Comparison of ENCODE assay signal across 15 cellular contexts in genomic region chr7:139660317-139661042, GRCh38.
DNase-seq lines count a peak whose midpoint lies in the region; ATAC-seq and TF ChIP-seq lines count a peak whose summit lies in the region.
"Had no signal": no experiment of that assay in that cellular context is flagged by ENCODE, and none has a peak within 500 bp of the region (broad histone marks: within the 10 kb centered on the region; RNA-seq: fewer than 3 reads in every experiment).

No MANE protein-coding gene starts in this region.

- no peak overlapping the region for H3K4me3 Mint-ChIP-seq in CD4-positive, alpha-beta T cell
- H3K4me3 Mint-ChIP-seq in neural progenitor cell: no peak overlapping the region
- no peak overlapping the region for H3K4me3 Mint-ChIP-seq in naive thymus-derived CD4-positive, alpha-beta T cell
- H3K4me3 Mint-ChIP-seq: T-cell had no signal

- no peak overlapping the region for H2AFZ ChIP-seq in neural progenitor cell (replicated peaks)

- H3K27ac ChIP-seq in CD4-positive, alpha-beta T cell (ENCODE audit: low read depth, low read length): no peak overlapping the region
- H3K27ac ChIP-seq in WERI-Rb-1 (no peak overlapping the region), neural progenitor cell (no peak overlapping the region)
- H3K27ac ChIP-seq in naive thymus-derived CD4-positive, alpha-beta T cell (ENCODE audit: low read depth, low read length): no peak overlapping the region

- H3K27ac Mint-ChIP-seq in CD4-positive, alpha-beta T cell: peak overlapping the region; percentile 25
- no peak overlapping the region for H3K27ac Mint-ChIP-seq in neural progenitor cell
- H3K27ac Mint-ChIP-seq in naive thymus-derived CD4-positive, alpha-beta T cell: peak overlapping the region in 1 of 9 donors; percentile 20

- H4K20me1 ChIP-seq in neural progenitor cell (ENCODE audit: low read depth): peaks cover 47% of the 10 kb centered on the region

- peaks cover 15% of the 10 kb centered on the region for H3F3A ChIP-seq in neural progenitor cell (ENCODE audit: low read depth)

- ATAC-seq in CD4-positive, alpha-beta T cell (ENCODE audit: poor library complexity): no peak
- peak; percentile 10 for ATAC-seq in left ventricle myocardium superior
- no peak for ATAC-seq in naive thymus-derived CD4-positive, alpha-beta T cell
- ATAC-seq: T-cell had no signal

- no peak overlapping the region for H3K9ac ChIP-seq in neural progenitor cell

- H3K9me3 ChIP-seq in CD4-positive, alpha-beta T cell (ENCODE audit: control insufficient read depth, low read length): no peaks in the 10 kb centered on the region
- no peaks in the 10 kb centered on the region for H3K9me3 ChIP-seq in WERI-Rb-1 (ENCODE audit: severe bottlenecking)
- H3K9me3 ChIP-seq in neural progenitor cell (ENCODE audit: low read depth): no peaks in the 10 kb centered on the region
- H3K9me3 ChIP-seq in naive thymus-derived CD4-positive, alpha-beta T cell (ENCODE audit: control insufficient read depth in 2 of 3, low read length in 3 of 3): no peaks in the 10 kb centered on the region
- H3K9me3 ChIP-seq: MG63, tibial nerve had no signal

- H3K36me3 Mint-ChIP-seq in CD4-positive, alpha-beta T cell (ENCODE audit: low read depth): peaks cover 9% of the 10 kb centered on the region
- peaks cover 2% of the 10 kb centered on the region for H3K36me3 Mint-ChIP-seq in neural progenitor cell
- peaks cover 5 to 32% (median 11%) of the 10 kb centered on the region in 5 donors for H3K36me3 Mint-ChIP-seq in naive thymus-derived CD4-positive, alpha-beta T cell

- H3K36me3 ChIP-seq in WERI-Rb-1 (peaks cover 25% of the 10 kb centered on the region), neural progenitor cell (no peaks in the 10 kb centered on the region)
- H3K36me3 ChIP-seq in naive thymus-derived CD4-positive, alpha-beta T cell (ENCODE audit: control insufficient read depth in 2 of 3, insufficient read depth in 3 of 3, low read length in 3 of 3): no peaks in the 10 kb centered on the region
- H3K36me3 ChIP-seq: MG63, tibial nerve had no signal

- intact Hi-C loops in CD4-positive, alpha-beta T cell (cut with DNase I, micrococcal nuclease): no loop called here
- intact Hi-C loops in left ventricle myocardium superior (cut with micrococcal nuclease): no loop called here
- intact Hi-C loops in naive thymus-derived CD4-positive, alpha-beta T cell (cut with micrococcal nuclease): no loop called here

- no peaks in the 10 kb centered on the region for H3K79me2 ChIP-seq in neural progenitor cell (ENCODE audit: low read depth)

- no peaks in the 10 kb centered on the region for H3K9me3 Mint-ChIP-seq in CD4-positive, alpha-beta T cell
- H3K9me3 Mint-ChIP-seq in neural progenitor cell: no peaks in the 10 kb centered on the region
- peaks cover 0 to under 1% (median 0%) of the 10 kb centered on the region in 11 donors for H3K9me3 Mint-ChIP-seq in naive thymus-derived CD4-positive, alpha-beta T cell
- H3K9me3 Mint-ChIP-seq: T-cell had no signal

- peaks cover 64% of the 10 kb centered on the region for H3K4me1 Mint-ChIP-seq in CD4-positive, alpha-beta T cell (ENCODE audit: low read depth)
- H3K4me1 Mint-ChIP-seq in neural progenitor cell: peaks cover 68% of the 10 kb centered on the region
- H3K4me1 Mint-ChIP-seq in naive thymus-derived CD4-positive, alpha-beta T cell: peaks cover 33 to 85% (median 63%) of the 10 kb centered on the region in 7 donors

- no peak overlapping the region for H3K4me2 ChIP-seq in neural progenitor cell

- H3K4me1 ChIP-seq in neural progenitor cell: peaks cover 24% of the 10 kb centered on the region
- H3K4me1 ChIP-seq in naive thymus-derived CD4-positive, alpha-beta T cell (ENCODE audit: control insufficient read depth in 2 of 2, insufficient read depth in 2 of 2, low read length in 2 of 2): no peaks in the 10 kb centered on the region

- TF ChIP-seq CTCF in CD4-positive, alpha-beta T cell (IDR thresholded peaks at IDR 0.05): no peak
- TF ChIP-seq CTCF in WERI-Rb-1 (IDR thresholded peaks at IDR 0.05; ENCODE audit: low read depth, low read length) (no peak), neural progenitor cell (IDR thresholded peaks at IDR 0.05) (no peak)

- POLR2A ChIA-PET in CD4-positive, alpha-beta T cell (lab: Charles Lee): interaction anchor here (1.1 kb wide), 1 partner anchor 268 kb away, joined by 3 read pairs; no protein-coding TSS in a partner anchor
- POLR2A ChIA-PET in naive thymus-derived CD4-positive, alpha-beta T cell (lab: Charles Lee): interaction anchor here (0.5 to 0.7 kb wide), 3 partner anchors 22 to 1056 kb away, joined by 3 read pairs; no protein-coding TSS in a partner anchor

- H3K27me3 ChIP-seq in CD4-positive, alpha-beta T cell (ENCODE audit: control insufficient read depth, insufficient read depth, low read length): no peaks in the 10 kb centered on the region
- H3K27me3 ChIP-seq in WERI-Rb-1 (ENCODE audit: insufficient read depth, low read depth, severe bottlenecking) (no peaks in the 10 kb centered on the region), neural progenitor cell (no peaks in the 10 kb centered on the region)
- H3K27me3 ChIP-seq in naive thymus-derived CD4-positive, alpha-beta T cell (ENCODE audit: control insufficient read depth in 2 of 2, insufficient read depth in 2 of 2, low read length in 2 of 2): no peaks in the 10 kb centered on the region
- H3K27me3 ChIP-seq: MG63, tibial nerve had no signal

- CTCF ChIA-PET in CD4-positive, alpha-beta T cell (lab: Charles Lee): interaction anchor here (1.0 to 1.8 kb wide), 2 partner anchors 10 to 14 kb away, joined by 3 to 7 read pairs; no protein-coding TSS in a partner anchor
- CTCF ChIA-PET in naive thymus-derived CD4-positive, alpha-beta T cell (lab: Charles Lee): interaction anchor here (0.5 to 1.7 kb wide), 2 partner anchors 14 to 99 kb away, joined by 3 to 9 read pairs; no protein-coding TSS in a partner anchor

- no peak for DNase-seq in CD4-positive, alpha-beta T cell
- DNase-seq in WERI-Rb-1 (peak; percentile 29), left ventricle myocardium superior (no peak), neural progenitor cell (ENCODE audit: low spot score) (peak; percentile 33), epidermal melanocyte (ENCODE audit: insufficient read length, low spot score) (no peak), mucosa of gallbladder (ENCODE audit: low spot score) (no peak), NCI-H748 treated with DMSO at 0.1 percent for 48 hours (lab: John Stamatoyannopoulos, UW) (no peak)
- no peak for DNase-seq in naive thymus-derived CD4-positive, alpha-beta T cell
- DNase-seq: AML-193; central memory CD4-positive, alpha-beta T cell; MG63; NCI-H526; stimulated activated CD4-positive, alpha-beta T cell treated with anti-CD3 and anti-CD28 coated beads, Interleukin-2, amount 100 ng/mL, for 48 hours; T-cell had no signal

- no peaks in the 10 kb centered on the region for H3K27me3 Mint-ChIP-seq in CD4-positive, alpha-beta T cell
- peaks cover 2% of the 10 kb centered on the region for H3K27me3 Mint-ChIP-seq in neural progenitor cell (ENCODE audit: insufficient read depth, low read depth)
- H3K27me3 Mint-ChIP-seq in naive thymus-derived CD4-positive, alpha-beta T cell: no peaks in the 10 kb centered on the region
- H3K27me3 Mint-ChIP-seq: T-cell had no signal

- H3K4me3 ChIP-seq in WERI-Rb-1 (ENCODE audit: low read depth, low read length): no peak overlapping the region
- no peak overlapping the region for H3K4me3 ChIP-seq in neural progenitor cell
- H3K4me3 ChIP-seq in naive thymus-derived CD4-positive, alpha-beta T cell (ENCODE audit: low read length): no peak overlapping the region
- H3K4me3 ChIP-seq: MG63, tibial nerve had no signal

Comparison
In these comparisons a context has a peak if more than half of its experiments do, and no peak if none do; other contexts are left out.
1. DNase-seq: peak in WERI-Rb-1 (single experiment) and neural progenitor cell (single experiment); none in CD4-positive, alpha-beta T cell (0 of 10), left ventricle myocardium superior (single experiment), epidermal melanocyte (single experiment), mucosa of gallbladder (single experiment), naive thymus-derived CD4-positive, alpha-beta T cell (0 of 9) and NCI-H748 treated with DMSO at 0.1 percent for 48 hours (single experiment).